Comparison of ENCODE assay signal across 30 cellular contexts in genomic region chr5:105263522-105263921, GRCh38.
"Had no signal": no experiment of that assay in that cellular context is flagged by ENCODE, and none has a peak within 500 bp of the region (broad histone marks: within the 10 kb centered on the region; RNA-seq: fewer than 3 reads in every experiment).

No MANE protein-coding gene starts in this region.

- H3K9me3 ChIP-seq: adrenal gland, ascending aorta, breast epithelium, colonic mucosa, esophagus muscularis mucosa, gastroesophageal sphincter had no signal

- H3K27me3 ChIP-seq: adrenal gland, ascending aorta, breast epithelium, cardiac muscle cell, colonic mucosa, dorsolateral prefrontal cortex, esophagus muscularis mucosa, gastroesophageal sphincter, heart right ventricle had no signal

- H3K4me1 ChIP-seq: adrenal gland, ascending aorta, breast epithelium, colonic mucosa, esophagus muscularis mucosa, gastroesophageal sphincter, heart right ventricle had no signal

- H3K36me3 ChIP-seq: adrenal gland, ascending aorta, breast epithelium, cardiac muscle cell, colonic mucosa, esophagus muscularis mucosa, gastroesophageal sphincter, heart right ventricle had no signal

- H3K27ac ChIP-seq: adrenal gland, ascending aorta, breast epithelium, cardiac muscle cell, colonic mucosa, dorsolateral prefrontal cortex, esophagus muscularis mucosa, gastroesophageal sphincter, heart right ventricle had no signal

- ATAC-seq: activated CD4-positive, alpha-beta T cell treated with anti-CD3 and anti-CD28 coated beads for 36 hours; activated CD8-positive, alpha-beta memory T cell treated with anti-CD3 and anti-CD28 coated beads, Interleukin-2, amount 10 ng/mL, durations not matched to agents 7 days and 5 days; activated CD8-positive, alpha-beta T cell treated with anti-CD3 and anti-CD28 coated beads, Interleukin-2, amount 10 ng/mL, durations not matched to agents 7 days and 5 days; activated naive CD8-positive, alpha-beta T cell treated with anti-CD3 and anti-CD28 coated beads, Interleukin-2, amount 50 U/mL, for 24 hours; gastroesophageal sphincter; heart right ventricle had no signal

- H3K4me3 ChIP-seq: adrenal gland, ascending aorta, breast epithelium, cardiac muscle cell, colonic mucosa, dorsolateral prefrontal cortex, esophagus muscularis mucosa, gastroesophageal sphincter, heart right ventricle had no signal

- DNase-seq: activated CD4-positive, alpha-beta memory T cell treated with anti-CD3 and anti-CD28 coated beads for 36 hours; activated CD4-positive, alpha-beta T cell treated with anti-CD3 and anti-CD28 coated beads for 36 hours; activated CD4-positive, alpha-beta T cell treated with anti-CD3 and anti-CD28 coated beads, Interleukin-2, amount 10 ng/mL, durations not matched to agents 24 days and 14 days; activated CD4-positive, CD25-positive, alpha-beta regulatory T cell; activated CD4-positive, CD25-positive, alpha-beta regulatory T cell treated with anti-CD3 and anti-CD28 coated beads, Interleukin-2, amount 50 U/mL, for 72 hours; activated CD8-positive, alpha-beta memory T cell treated with anti-CD3 and anti-CD28 coated beads, Interleukin-2, amount 10 ng/mL, durations not matched to agents 7 days and 5 days; activated CD8-positive, alpha-beta memory T cell treated with anti-CD3 and anti-CD28 coated beads, Interleukin-2, amount 50 U/mL, for 4 hours; activated CD8-positive, alpha-beta T cell treated with anti-CD3 and anti-CD28 coated beads, Interleukin-2, amount 10 ng/mL, durations not matched to agents 7 days and 5 days; activated effector memory CD4-positive, alpha-beta T cell treated with anti-CD3 and anti-CD28 coated beads, Interleukin-2, amount 50 U/mL, for 16 hours; activated naive CD4-positive, alpha-beta T cell treated with anti-CD3 and anti-CD28 coated beads for 36 hours; activated naive CD8-positive, alpha-beta T cell treated with anti-CD3 and anti-CD28 coated beads for 36 hours; activated naive CD8-positive, alpha-beta T cell treated with anti-CD3 and anti-CD28 coated beads, Interleukin-2, amount 50 U/mL, for 24 hours; activated T-cell treated with anti-CD3 and anti-CD28 coated beads, Interleukin-2, amount 50 U/mL, for 1 hour; activated T-cell treated with anti-CD3 and anti-CD28 coated beads, Interleukin-2, amount 50 U/mL, for 48 hours; adrenal gland; amygdala; central memory CD4-positive, alpha-beta T cell; cerebellar nuclear complex; colonic mucosa; dorsolateral prefrontal cortex; effector memory CD4-positive, alpha-beta T cell; endodermal cell; foreskin melanocyte; heart right ventricle; T-helper 2 cell had no signal
